ENCODE assay signal across 8 cellular contexts in genomic region chr1:209627349-209628196, GRCh38. TPM values are rescaled to one million over a fixed set of nuclear protein-coding genes. Genes with fewer than 3 reads are reported as not detected.
DNase-seq lines count a peak whose midpoint lies in the region; ATAC-seq, FAIRE-seq and TF ChIP-seq lines count a peak whose summit lies in the region.

No MANE protein-coding gene starts in this region.

- H3K27me3 ChIP-seq in right cardiac atrium (ENCODE audit: control insufficient read depth, insufficient read depth) = no peaks in the 10 kb centered on the region
- no peaks in the 10 kb centered on the region for H3K27me3 ChIP-seq in sigmoid colon

- no peak for TF ChIP-seq EP300 in sigmoid colon (IDR thresholded peaks at IDR 0.05)

- peaks cover 4% of the 10 kb centered on the region for H3K4me1 ChIP-seq in right cardiac atrium (ENCODE audit: control insufficient read depth, insufficient read depth, low read length)
- H3K4me1 ChIP-seq in sigmoid colon = peaks cover 0 to 9% (median 5%) of the 10 kb centered on the region in 4 donors

- H3K27ac ChIP-seq in right cardiac atrium (ENCODE audit: low read length) = no peak overlapping the region
- no peak overlapping the region for H3K27ac ChIP-seq in sigmoid colon

- DNase-seq in GM12891 (ENCODE audit: insufficient read length, low spot score) = peak; percentile 83
- peak; percentile 35 to 82 (median 73) for DNase-seq in NCI-H1417 (lab: John Stamatoyannopoulos, UW)
- DNase-seq in T-helper 17 cell = peak; percentile 56 to 69 (median 63)
- DNase-seq in amygdala (lab: John Stamatoyannopoulos, UW) = peak in 55 of 56 donors; percentile 13 to 85 (median 65)
- peak; percentile 72 to 93 (median 92) for DNase-seq in right cardiac atrium
- DNase-seq in sigmoid colon = peak; percentile 79

- FAIRE-seq in GM12891 (lab: Jason Lieb, UNC) = peak; percentile 94

- peak; percentile 65 for ATAC-seq in HG02610 (IDR thresholded peaks at IDR 0.05; ENCODE audit: unreplicated experiment)
- ATAC-seq in T-helper 17 cell = peak; percentile 84
- ATAC-seq in right cardiac atrium = peak; percentile 58 to 67
- no peak for ATAC-seq in HG02763 (IDR thresholded peaks at IDR 0.05; ENCODE audit: unreplicated experiment)

- intact Hi-C loops in right cardiac atrium (cut with DNase I) (loop anchor here in 3 of 4 donors (2.0 to 10.0 kb wide), 6 partner anchors 40 to 117 kb away; partner anchors contain the start of gene G0S2 (in 1 of the 3)), sigmoid colon (cut with DNase I) (loop anchor here (5.0 kb wide), 1 partner anchor 50 kb away; no protein-coding TSS in a partner anchor)

- H3K4me3 Mint-ChIP-seq in T-helper 17 cell = no peak overlapping the region

- TF ChIP-seq CTCF in sigmoid colon (IDR thresholded peaks at IDR 0.05) = peak; percentile 68 to 91 (median 73)

- no peak for TF ChIP-seq POLR2A in GM12891 (IDR thresholded peaks at IDR 0.05; ENCODE audit: low read depth, low read length)
- TF ChIP-seq POLR2A in sigmoid colon (IDR thresholded peaks at IDR 0.05) = no peak

- no peak overlapping the region for H3K27ac Mint-ChIP-seq in T-helper 17 cell

- no peaks in the 10 kb centered on the region for H3K36me3 ChIP-seq in sigmoid colon

- H3K4me1 Mint-ChIP-seq in T-helper 17 cell = peaks cover 15% of the 10 kb centered on the region

- no peaks in the 10 kb centered on the region for H3K36me3 Mint-ChIP-seq in T-helper 17 cell (ENCODE audit: low read depth)

- H3K9me3 ChIP-seq in T-helper 17 cell (ENCODE audit: control insufficient read depth, low read length, poor library complexity, severe bottlenecking) = no peaks in the 10 kb centered on the region
- H3K9me3 ChIP-seq in right cardiac atrium (ENCODE audit: control insufficient read depth, low read length) = no peaks in the 10 kb centered on the region
- no peaks in the 10 kb centered on the region for H3K9me3 ChIP-seq in sigmoid colon

- H3K27me3 Mint-ChIP-seq in T-helper 17 cell = no peaks in the 10 kb centered on the region

- no peak overlapping the region for H3K4me3 ChIP-seq in right cardiac atrium (ENCODE audit: low read length)
- H3K4me3 ChIP-seq in sigmoid colon = no peak overlapping the region

- 44% methylated on average over 29 of the region's 29 CpGs for WGBS in right cardiac atrium
- 54 to 59% methylated on average over 29 of the region's 29 CpGs for whole genome bisulfite sequencing in sigmoid colon, 2 donors

TF ChIP-seq in GM12891, 5 proteins besides CTCF, POLR2A, EP300 and RAD21:
- TF ChIP-seq POLR2AphosphoS5 (IDR thresholded peaks at IDR 0.05; ENCODE audit: low read depth, low read length) = no peak
- TF ChIP-seq TAF1 (IDR thresholded peaks at IDR 0.05; ENCODE audit: low read depth, low read length) = no peak
- no peak for TF ChIP-seq POU2F2 (IDR thresholded peaks at IDR 0.05; ENCODE audit: low read depth, low read length)

RNA-seq across cellular contexts. Expression of gene LAMB3, which starts 24.7 kb away (rescaled TPM):
- polyA plus RNA-seq in GM12891 (2012; ENCODE audit: low read depth, missing spikeins) = 0.26 TPM
- 1 to 10 TPM in 1 of 2 donors, under 1 TPM in 1; 0.37 to 1.1 TPM for total RNA-seq in T-helper 17 cell
- total RNA-seq in right cardiac atrium = 10 to 100 TPM in 2 of 4 donors, 1 to 10 TPM in 2; 3.0 to 13.7 (median 11.0) TPM
- polyA plus RNA-seq in right cardiac atrium = 4.9 TPM
- under 1 TPM in 3 of 4 donors, not detected in 1; 0.14 to 0.55 (median 0.16) TPM for total RNA-seq in sigmoid colon
- 10 to 100 TPM; 18.0 to 49.4 (median 21.0) TPM for polyA plus RNA-seq in sigmoid colon

RNA-seq across cellular contexts. Expression of gene CAMK1G, which starts 44.1 kb away (rescaled TPM):
- polyA plus RNA-seq in GM12891 (2012; ENCODE audit: low read depth, missing spikeins) = 0.21 TPM
- total RNA-seq in T-helper 17 cell = not detected
- under 1 TPM in 1 of 4 donors, not detected in 3; 0.20 TPM for total RNA-seq in right cardiac atrium
- polyA plus RNA-seq in right cardiac atrium = 0.07 TPM
- 1 to 10 TPM in 1 of 4 donors, under 1 TPM in 3; 0.16 to 1.4 (median 0.62) TPM for total RNA-seq in sigmoid colon
- under 1 TPM in 1 of 3 donors, not detected in 2; 0.48 TPM for polyA plus RNA-seq in sigmoid colon

RNA-seq across cellular contexts. Expression of gene G0S2, which starts 47.6 kb away (rescaled TPM):
- 0.40 TPM for polyA plus RNA-seq in GM12891 (2012; ENCODE audit: low read depth, missing spikeins)
- 10 to 100 TPM in 1 of 2 donors, 1 to 10 TPM in 1; 6.6 to 13.5 TPM for total RNA-seq in T-helper 17 cell
- total RNA-seq in right cardiac atrium = 100 to 1,000 TPM in 3 of 4 donors, 10 to 100 TPM in 1; 77.4 to 414 (median 243) TPM
- polyA plus RNA-seq in right cardiac atrium = 398 TPM
- total RNA-seq in sigmoid colon = 10 to 100 TPM; 19.3 to 33.5 (median 21.5) TPM
- polyA plus RNA-seq in sigmoid colon = 10 to 100 TPM; 25.2 to 70.5 (median 59.3) TPM
